ENCODE assay signal across 1 cellular context in the genomic region with DNA sequence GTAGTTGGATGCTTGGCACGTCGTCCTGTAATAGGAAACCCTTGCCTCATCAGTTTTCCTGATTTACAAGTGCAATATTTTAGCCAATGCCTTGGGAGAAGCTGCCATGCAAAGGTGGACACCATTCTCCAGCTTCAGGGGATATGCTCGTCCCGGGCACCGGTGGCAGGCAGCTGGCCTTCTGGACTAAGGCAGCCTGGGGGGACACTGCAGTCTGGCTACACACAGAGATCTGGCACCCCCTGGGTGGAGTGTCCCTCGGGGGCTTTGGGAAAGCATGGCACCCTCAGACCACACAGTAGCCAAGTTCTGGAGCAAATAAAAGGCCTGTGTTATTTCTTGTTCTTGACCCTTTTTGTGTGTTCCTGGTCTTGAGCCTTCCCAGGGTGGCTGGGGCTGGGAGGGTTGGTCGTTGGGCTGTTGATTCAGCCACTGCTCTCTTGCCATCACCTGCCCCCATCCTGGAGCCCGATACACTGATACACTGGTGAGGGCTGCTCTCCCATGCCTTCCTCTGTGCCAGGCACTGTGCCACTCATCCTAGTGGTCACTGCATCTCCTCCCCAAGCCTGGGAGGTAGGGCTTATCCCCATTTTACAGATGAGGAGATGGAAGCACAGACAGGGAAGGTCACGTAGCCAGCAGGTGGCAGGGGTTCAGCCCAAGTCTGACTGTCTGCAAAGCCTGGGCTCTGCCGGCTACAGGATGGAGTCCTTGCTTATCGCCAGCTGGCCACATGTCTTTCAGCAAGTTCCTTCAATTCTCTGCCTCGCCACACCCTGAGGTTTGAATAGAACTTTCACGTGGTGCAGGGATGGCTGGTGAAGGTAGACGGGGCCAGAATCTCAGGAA.
TF ChIP-seq lines count a peak whose summit lies in the region.

No MANE protein-coding gene starts in this region.

TF ChIP-seq in K562, 482 proteins besides CTCF, POLR2A, EP300 and RAD21 (continued from another document):
- TF ChIP-seq, protein P1, sequence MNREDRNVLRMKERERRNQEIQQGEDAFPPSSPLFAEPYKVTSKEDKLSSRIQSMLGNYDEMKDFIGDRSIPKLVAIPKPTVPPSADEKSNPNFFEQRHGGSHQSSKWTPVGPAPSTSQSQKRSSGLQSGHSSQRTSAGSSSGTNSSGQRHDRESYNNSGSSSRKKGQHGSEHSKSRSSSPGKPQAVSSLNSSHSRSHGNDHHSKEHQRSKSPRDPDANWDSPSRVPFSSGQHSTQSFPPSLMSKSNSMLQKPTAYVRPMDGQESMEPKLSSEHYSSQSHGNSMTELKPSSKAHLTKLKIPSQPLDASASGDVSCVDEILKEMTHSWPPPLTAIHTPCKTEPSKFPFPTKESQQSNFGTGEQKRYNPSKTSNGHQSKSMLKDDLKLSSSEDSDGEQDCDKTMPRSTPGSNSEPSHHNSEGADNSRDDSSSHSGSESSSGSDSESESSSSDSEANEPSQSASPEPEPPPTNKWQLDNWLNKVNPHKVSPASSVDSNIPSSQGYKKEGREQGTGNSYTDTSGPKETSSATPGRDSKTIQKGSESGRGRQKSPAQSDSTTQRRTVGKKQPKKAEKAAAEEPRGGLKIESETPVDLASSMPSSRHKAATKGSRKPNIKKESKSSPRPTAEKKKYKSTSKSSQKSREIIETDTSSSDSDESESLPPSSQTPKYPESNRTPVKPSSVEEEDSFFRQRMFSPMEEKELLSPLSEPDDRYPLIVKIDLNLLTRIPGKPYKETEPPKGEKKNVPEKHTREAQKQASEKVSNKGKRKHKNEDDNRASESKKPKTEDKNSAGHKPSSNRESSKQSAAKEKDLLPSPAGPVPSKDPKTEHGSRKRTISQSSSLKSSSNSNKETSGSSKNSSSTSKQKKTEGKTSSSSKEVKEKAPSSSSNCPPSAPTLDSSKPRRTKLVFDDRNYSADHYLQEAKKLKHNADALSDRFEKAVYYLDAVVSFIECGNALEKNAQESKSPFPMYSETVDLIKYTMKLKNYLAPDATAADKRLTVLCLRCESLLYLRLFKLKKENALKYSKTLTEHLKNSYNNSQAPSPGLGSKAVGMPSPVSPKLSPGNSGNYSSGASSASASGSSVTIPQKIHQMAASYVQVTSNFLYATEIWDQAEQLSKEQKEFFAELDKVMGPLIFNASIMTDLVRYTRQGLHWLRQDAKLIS (CRISPR knock-in tag; IDR thresholded peaks at IDR 0.05): no peak
- TF ChIP-seq, protein P2, sequence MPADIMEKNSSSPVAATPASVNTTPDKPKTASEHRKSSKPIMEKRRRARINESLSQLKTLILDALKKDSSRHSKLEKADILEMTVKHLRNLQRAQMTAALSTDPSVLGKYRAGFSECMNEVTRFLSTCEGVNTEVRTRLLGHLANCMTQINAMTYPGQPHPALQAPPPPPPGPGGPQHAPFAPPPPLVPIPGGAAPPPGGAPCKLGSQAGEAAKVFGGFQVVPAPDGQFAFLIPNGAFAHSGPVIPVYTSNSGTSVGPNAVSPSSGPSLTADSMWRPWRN (IDR thresholded peaks at IDR 0.05; ENCODE audit: low read depth): no peak
- TF ChIP-seq ZFX (CRISPR knock-in tag; IDR thresholded peaks at IDR 0.05) (no peak), TAL1 (IDR thresholded peaks at IDR 0.05) (no peak), NFATC3 (IDR thresholded peaks at IDR 0.05) (no peak), CHD1 (IDR thresholded peaks at IDR 0.05; ENCODE audit: low read length) (no peak), ZNF197 (CRISPR knock-in tag; IDR thresholded peaks at IDR 0.05; ENCODE audit: low read depth) (no peak), MCM3 (IDR thresholded peaks at IDR 0.05) (no peak), ZNF24 (IDR thresholded peaks at IDR 0.05) (no peak)
- TF ChIP-seq, protein P3, sequence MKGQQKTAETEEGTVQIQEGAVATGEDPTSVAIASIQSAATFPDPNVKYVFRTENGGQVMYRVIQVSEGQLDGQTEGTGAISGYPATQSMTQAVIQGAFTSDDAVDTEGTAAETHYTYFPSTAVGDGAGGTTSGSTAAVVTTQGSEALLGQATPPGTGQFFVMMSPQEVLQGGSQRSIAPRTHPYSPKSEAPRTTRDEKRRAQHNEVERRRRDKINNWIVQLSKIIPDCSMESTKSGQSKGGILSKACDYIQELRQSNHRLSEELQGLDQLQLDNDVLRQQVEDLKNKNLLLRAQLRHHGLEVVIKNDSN (CRISPR knock-in tag; IDR thresholded peaks at IDR 0.05): peak; percentile 49; the same call in 1 of the 2 replicates
- TF ChIP-seq, protein P4, sequence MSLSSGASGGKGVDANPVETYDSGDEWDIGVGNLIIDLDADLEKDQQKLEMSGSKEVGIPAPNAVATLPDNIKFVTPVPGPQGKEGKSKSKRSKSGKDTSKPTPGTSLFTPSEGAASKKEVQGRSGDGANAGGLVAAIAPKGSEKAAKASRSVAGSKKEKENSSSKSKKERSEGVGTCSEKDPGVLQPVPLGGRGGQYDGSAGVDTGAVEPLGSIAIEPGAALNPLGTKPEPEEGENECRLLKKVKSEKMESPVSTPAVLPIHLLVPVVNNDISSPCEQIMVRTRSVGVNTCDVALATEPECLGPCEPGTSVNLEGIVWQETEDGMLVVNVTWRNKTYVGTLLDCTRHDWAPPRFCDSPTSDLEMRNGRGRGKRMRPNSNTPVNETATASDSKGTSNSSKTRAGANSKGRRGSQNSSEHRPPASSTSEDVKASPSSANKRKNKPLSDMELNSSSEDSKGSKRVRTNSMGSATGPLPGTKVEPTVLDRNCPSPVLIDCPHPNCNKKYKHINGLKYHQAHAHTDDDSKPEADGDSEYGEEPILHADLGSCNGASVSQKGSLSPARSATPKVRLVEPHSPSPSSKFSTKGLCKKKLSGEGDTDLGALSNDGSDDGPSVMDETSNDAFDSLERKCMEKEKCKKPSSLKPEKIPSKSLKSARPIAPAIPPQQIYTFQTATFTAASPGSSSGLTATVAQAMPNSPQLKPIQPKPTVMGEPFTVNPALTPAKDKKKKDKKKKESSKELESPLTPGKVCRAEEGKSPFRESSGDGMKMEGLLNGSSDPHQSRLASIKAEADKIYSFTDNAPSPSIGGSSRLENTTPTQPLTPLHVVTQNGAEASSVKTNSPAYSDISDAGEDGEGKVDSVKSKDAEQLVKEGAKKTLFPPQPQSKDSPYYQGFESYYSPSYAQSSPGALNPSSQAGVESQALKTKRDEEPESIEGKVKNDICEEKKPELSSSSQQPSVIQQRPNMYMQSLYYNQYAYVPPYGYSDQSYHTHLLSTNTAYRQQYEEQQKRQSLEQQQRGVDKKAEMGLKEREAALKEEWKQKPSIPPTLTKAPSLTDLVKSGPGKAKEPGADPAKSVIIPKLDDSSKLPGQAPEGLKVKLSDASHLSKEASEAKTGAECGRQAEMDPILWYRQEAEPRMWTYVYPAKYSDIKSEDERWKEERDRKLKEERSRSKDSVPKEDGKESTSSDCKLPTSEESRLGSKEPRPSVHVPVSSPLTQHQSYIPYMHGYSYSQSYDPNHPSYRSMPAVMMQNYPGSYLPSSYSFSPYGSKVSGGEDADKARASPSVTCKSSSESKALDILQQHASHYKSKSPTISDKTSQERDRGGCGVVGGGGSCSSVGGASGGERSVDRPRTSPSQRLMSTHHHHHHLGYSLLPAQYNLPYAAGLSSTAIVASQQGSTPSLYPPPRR (CRISPR knock-in tag; IDR thresholded peaks at IDR 0.05; ENCODE audit: borderline replicate concordance): no peak
- TF ChIP-seq, protein P5, sequence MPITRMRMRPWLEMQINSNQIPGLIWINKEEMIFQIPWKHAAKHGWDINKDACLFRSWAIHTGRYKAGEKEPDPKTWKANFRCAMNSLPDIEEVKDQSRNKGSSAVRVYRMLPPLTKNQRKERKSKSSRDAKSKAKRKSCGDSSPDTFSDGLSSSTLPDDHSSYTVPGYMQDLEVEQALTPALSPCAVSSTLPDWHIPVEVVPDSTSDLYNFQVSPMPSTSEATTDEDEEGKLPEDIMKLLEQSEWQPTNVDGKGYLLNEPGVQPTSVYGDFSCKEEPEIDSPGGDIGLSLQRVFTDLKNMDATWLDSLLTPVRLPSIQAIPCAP (CRISPR knock-in tag; IDR thresholded peaks at IDR 0.05; ENCODE audit: borderline replicate concordance): peak; percentile 27; the same call in 1 of the 2 replicates
- TF ChIP-seq, protein P6, sequence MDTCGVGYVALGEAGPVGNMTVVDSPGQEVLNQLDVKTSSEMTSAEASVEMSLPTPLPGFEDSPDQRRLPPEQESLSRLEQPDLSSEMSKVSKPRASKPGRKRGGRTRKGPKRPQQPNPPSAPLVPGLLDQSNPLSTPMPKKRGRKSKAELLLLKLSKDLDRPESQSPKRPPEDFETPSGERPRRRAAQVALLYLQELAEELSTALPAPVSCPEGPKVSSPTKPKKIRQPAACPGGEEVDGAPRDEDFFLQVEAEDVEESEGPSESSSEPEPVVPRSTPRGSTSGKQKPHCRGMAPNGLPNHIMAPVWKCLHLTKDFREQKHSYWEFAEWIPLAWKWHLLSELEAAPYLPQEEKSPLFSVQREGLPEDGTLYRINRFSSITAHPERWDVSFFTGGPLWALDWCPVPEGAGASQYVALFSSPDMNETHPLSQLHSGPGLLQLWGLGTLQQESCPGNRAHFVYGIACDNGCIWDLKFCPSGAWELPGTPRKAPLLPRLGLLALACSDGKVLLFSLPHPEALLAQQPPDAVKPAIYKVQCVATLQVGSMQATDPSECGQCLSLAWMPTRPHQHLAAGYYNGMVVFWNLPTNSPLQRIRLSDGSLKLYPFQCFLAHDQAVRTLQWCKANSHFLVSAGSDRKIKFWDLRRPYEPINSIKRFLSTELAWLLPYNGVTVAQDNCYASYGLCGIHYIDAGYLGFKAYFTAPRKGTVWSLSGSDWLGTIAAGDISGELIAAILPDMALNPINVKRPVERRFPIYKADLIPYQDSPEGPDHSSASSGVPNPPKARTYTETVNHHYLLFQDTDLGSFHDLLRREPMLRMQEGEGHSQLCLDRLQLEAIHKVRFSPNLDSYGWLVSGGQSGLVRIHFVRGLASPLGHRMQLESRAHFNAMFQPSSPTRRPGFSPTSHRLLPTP (IDR thresholded peaks at IDR 0.05; ENCODE audit: borderline replicate concordance, extremely low read depth, insufficient read length): no peak
- TF ChIP-seq, protein P7, sequence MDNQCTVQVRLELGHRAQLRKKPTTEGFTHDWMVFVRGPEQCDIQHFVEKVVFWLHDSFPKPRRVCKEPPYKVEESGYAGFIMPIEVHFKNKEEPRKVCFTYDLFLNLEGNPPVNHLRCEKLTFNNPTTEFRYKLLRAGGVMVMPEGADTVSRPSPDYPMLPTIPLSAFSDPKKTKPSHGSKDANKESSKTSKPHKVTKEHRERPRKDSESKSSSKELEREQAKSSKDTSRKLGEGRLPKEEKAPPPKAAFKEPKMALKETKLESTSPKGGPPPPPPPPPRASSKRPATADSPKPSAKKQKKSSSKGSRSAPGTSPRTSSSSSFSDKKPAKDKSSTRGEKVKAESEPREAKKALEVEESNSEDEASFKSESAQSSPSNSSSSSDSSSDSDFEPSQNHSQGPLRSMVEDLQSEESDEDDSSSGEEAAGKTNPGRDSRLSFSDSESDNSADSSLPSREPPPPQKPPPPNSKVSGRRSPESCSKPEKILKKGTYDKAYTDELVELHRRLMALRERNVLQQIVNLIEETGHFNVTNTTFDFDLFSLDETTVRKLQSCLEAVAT (IDR thresholded peaks at IDR 0.05): no peak
